Comparison of ENCODE assay signal across 8 cellular contexts in the genomic region with DNA sequence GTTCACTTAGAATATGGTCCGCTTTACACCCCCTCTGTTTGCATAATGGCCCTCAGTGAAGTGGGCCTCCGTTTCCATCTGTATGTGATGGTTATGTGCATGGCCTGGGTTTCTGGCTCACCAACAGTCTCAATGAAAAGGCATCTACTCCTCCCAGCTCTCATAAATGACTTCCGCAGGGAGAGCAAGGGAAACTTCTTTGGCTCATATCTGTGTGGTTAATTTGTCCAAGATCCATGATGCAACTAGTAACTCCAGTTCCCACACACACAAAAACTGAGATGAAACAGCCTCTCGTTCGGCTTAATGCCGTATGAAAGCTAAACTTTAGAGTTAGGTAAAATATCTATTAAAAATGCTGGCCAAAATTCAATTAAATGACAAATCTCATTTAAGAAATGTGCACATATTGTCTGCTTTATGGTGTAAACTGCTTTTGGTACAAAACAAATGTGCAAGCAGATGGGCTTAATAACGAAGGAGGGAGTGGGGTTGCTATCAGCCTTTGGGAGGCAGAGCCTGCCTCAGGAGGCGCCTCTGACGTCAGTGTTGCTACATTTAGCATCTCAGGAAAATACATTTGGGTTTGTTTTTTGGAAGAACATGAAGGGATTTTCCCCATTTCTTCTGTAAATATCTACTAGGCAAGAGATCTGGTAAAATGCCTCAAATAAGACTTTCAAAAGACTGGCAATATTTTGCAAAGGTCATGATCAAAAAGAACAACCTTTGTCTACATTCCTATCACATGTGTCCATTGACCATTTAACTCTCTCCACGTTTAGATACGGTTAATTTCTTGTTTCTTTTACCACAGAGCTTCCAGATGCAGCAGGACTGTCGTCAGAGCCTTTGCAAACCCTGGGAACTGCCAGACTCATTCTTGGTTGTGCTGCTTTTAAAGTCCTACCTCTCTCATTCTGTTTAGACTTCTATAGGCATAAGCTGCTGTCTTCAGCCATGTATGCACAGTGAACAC.
DNase-seq lines count a peak whose midpoint lies in the region; ATAC-seq and TF ChIP-seq lines count a peak whose summit lies in the region.

No MANE protein-coding gene starts in this region.

- peaks cover 22 to 66% (median 38%) of the 10 kb centered on the region in 4 donors for H3K4me1 Mint-ChIP-seq in CD4-positive, alpha-beta memory T cell
- peaks cover 66% of the 10 kb centered on the region for H3K4me1 Mint-ChIP-seq in activated T-helper 1 cell treated with anti-CD3 and anti-CD28 coated beads, Interleukin-12 subunit alpha, Interleukin-12 subunit beta, Interleukin-2, Interleukin-4 antibody, amounts not matched to agents 30 ng/mL and 10 ng/mL and 1 ng/mL, durations not matched to agents 14 hours and 24 hours and 36 hours (ENCODE audit: low read depth)
- peaks cover 25% of the 10 kb centered on the region for H3K4me1 Mint-ChIP-seq in glutamatergic neuron (ENCODE audit: low read depth, unreplicated experiment)

- no peaks in the 10 kb centered on the region for H3K9me3 Mint-ChIP-seq in CD4-positive, alpha-beta memory T cell
- H3K9me3 Mint-ChIP-seq in activated T-helper 1 cell treated with anti-CD3 and anti-CD28 coated beads, Interleukin-12 subunit alpha, Interleukin-12 subunit beta, Interleukin-2, Interleukin-4 antibody, amounts not matched to agents 30 ng/mL and 10 ng/mL and 1 ng/mL, durations not matched to agents 14 hours and 24 hours and 36 hours, result peaks cover 7% of the 10 kb centered on the region
- no peaks in the 10 kb centered on the region for H3K9me3 Mint-ChIP-seq in glutamatergic neuron (ENCODE audit: unreplicated experiment)

- 15% methylated on average over 12 of the region's 12 CpGs for WGBS in prostate gland

- peak overlapping the region in 3 of 8 donors; percentile 3 to 40 (median 15) for H3K4me3 Mint-ChIP-seq in CD4-positive, alpha-beta memory T cell
- H3K4me3 Mint-ChIP-seq in activated T-helper 1 cell treated with anti-CD3 and anti-CD28 coated beads, Interleukin-12 subunit alpha, Interleukin-12 subunit beta, Interleukin-2, Interleukin-4 antibody, amounts not matched to agents 30 ng/mL and 10 ng/mL and 1 ng/mL, durations not matched to agents 14 hours and 24 hours and 36 hours, result peak overlapping the region; percentile 27
- H3K4me3 Mint-ChIP-seq in glutamatergic neuron (ENCODE audit: unreplicated experiment), result peak overlapping the region; percentile 8

- CTCF ChIA-PET in CD4-positive, alpha-beta memory T cell (lab: Charles Lee; ENCODE audit: partially characterized antibody), result interaction anchor here (1.1 to 3.1 kb wide), 4 partner anchors 42 to 128 kb away, joined by 3 to 16 read pairs (median 4); no protein-coding TSS in a partner anchor

- no peak for DNase-seq in CD4-positive, alpha-beta memory T cell
- DNase-seq in activated T-helper 1 cell treated with anti-CD3 and anti-CD28 coated beads, Interleukin-12 subunit alpha, Interleukin-12 subunit beta, Interleukin-2, Interleukin-4 antibody, amounts not matched to agents 30 ng/mL and 10 ng/mL and 1 ng/mL, durations not matched to agents 14 hours and 24 hours and 36 hours (ENCODE audit: low spot score), result no peak
- no peak for DNase-seq in glutamatergic neuron
- DNase-seq in prostate gland (ENCODE audit: low spot score), result peak; percentile 63
- DNase-seq in stimulated activated CD4-positive, alpha-beta T cell treated with anti-CD3 and anti-CD28 coated beads, Interleukin-1b, Interleukin-23, amount 100 ng/mL, for 48 hours, result no peak
- no peak for DNase-seq in NCI-H187 treated with DMSO at 0.1 percent for 48 hours (lab: John Stamatoyannopoulos, UW)
- DNase-seq in activated CD8-positive, alpha-beta memory T cell treated with anti-CD3 and anti-CD28 coated beads for 24 hours, result no peak

- H3K4me3 ChIP-seq in CD4-positive, alpha-beta memory T cell (ENCODE audit: low read length in 2 of 2), result no peak overlapping the region
- no peak overlapping the region for H3K4me3 ChIP-seq in prostate gland

- no peaks in the 10 kb centered on the region for H3K27me3 ChIP-seq in CD4-positive, alpha-beta memory T cell (ENCODE audit: insufficient read depth, low read length)
- no peaks in the 10 kb centered on the region for H3K27me3 ChIP-seq in prostate gland (replicated peaks; ENCODE audit: insufficient read depth)

- H3K36me3 Mint-ChIP-seq in CD4-positive, alpha-beta memory T cell, result no peaks in the 10 kb centered on the region
- H3K36me3 Mint-ChIP-seq in activated T-helper 1 cell treated with anti-CD3 and anti-CD28 coated beads, Interleukin-12 subunit alpha, Interleukin-12 subunit beta, Interleukin-2, Interleukin-4 antibody, amounts not matched to agents 30 ng/mL and 10 ng/mL and 1 ng/mL, durations not matched to agents 14 hours and 24 hours and 36 hours (ENCODE audit: low read depth), result peaks cover 2% of the 10 kb centered on the region
- H3K36me3 Mint-ChIP-seq in glutamatergic neuron (ENCODE audit: unreplicated experiment), result no peaks in the 10 kb centered on the region

- no peaks in the 10 kb centered on the region for H3K27me3 Mint-ChIP-seq in CD4-positive, alpha-beta memory T cell
- H3K27me3 Mint-ChIP-seq in activated T-helper 1 cell treated with anti-CD3 and anti-CD28 coated beads, Interleukin-12 subunit alpha, Interleukin-12 subunit beta, Interleukin-2, Interleukin-4 antibody, amounts not matched to agents 30 ng/mL and 10 ng/mL and 1 ng/mL, durations not matched to agents 14 hours and 24 hours and 36 hours (ENCODE audit: insufficient read depth), result peaks cover 7% of the 10 kb centered on the region
- no peaks in the 10 kb centered on the region for H3K27me3 Mint-ChIP-seq in glutamatergic neuron (ENCODE audit: unreplicated experiment)

- no peak overlapping the region for H3K27ac ChIP-seq in CD4-positive, alpha-beta memory T cell (ENCODE audit: low read depth, low read length)
- peak overlapping the region; percentile 73 to 75 for H3K27ac ChIP-seq in prostate gland

- POLR2A ChIA-PET in CD4-positive, alpha-beta memory T cell (lab: Charles Lee; ENCODE audit: partially characterized antibody), result interaction anchor here (1.2 to 1.5 kb wide), 2 partner anchors 19 to 64 kb away, joined by 3 read pairs; no protein-coding TSS in a partner anchor

- no peaks in the 10 kb centered on the region for H3K36me3 ChIP-seq in CD4-positive, alpha-beta memory T cell (ENCODE audit: insufficient read depth, low read length)
- no peaks in the 10 kb centered on the region for H3K36me3 ChIP-seq in prostate gland

- no peak for TF ChIP-seq POLR2A in prostate gland (IDR thresholded peaks at IDR 0.05)

- TF ChIP-seq CTCF in glutamatergic neuron (IDR thresholded peaks at IDR 0.05; ENCODE audit: partially characterized antibody, unreplicated experiment) (no peak), prostate gland (IDR thresholded peaks at IDR 0.05) (peak in 1 of 4 experiments; percentile 3)

- intact Hi-C loops in CD4-positive, alpha-beta memory T cell (cut with micrococcal nuclease), result loop anchor here (5.0 kb wide), 3 partner anchors 37 to 388 kb away; no protein-coding TSS in a partner anchor
- intact Hi-C loops in activated T-helper 1 cell treated with anti-CD3 and anti-CD28 coated beads, Interleukin-12 subunit alpha, Interleukin-12 subunit beta, Interleukin-2, Interleukin-4 antibody, amounts not matched to agents 30 ng/mL and 10 ng/mL and 1 ng/mL, durations not matched to agents 14 hours and 24 hours and 36 hours (cut with micrococcal nuclease), result loop anchor here (5.0 to 10.0 kb wide), 3 partner anchors 112 to 430 kb away; no protein-coding TSS in a partner anchor
- intact Hi-C loops in prostate gland (cut with DNase I), result loop anchor here (5.0 kb wide), 2 partner anchors 62 to 127 kb away; no protein-coding TSS in a partner anchor

- no peaks in the 10 kb centered on the region for H3K9me3 ChIP-seq in CD4-positive, alpha-beta memory T cell (ENCODE audit: control insufficient read depth in 1 of 2, low read length in 2 of 2)
- no peaks in the 10 kb centered on the region for H3K9me3 ChIP-seq in prostate gland

- peak overlapping the region in 5 of 7 donors; percentile 3 to 24 (median 7) for H3K27ac Mint-ChIP-seq in CD4-positive, alpha-beta memory T cell
- H3K27ac Mint-ChIP-seq in activated T-helper 1 cell treated with anti-CD3 and anti-CD28 coated beads, Interleukin-12 subunit alpha, Interleukin-12 subunit beta, Interleukin-2, Interleukin-4 antibody, amounts not matched to agents 30 ng/mL and 10 ng/mL and 1 ng/mL, durations not matched to agents 14 hours and 24 hours and 36 hours, result peak overlapping the region; percentile 36
- no peak overlapping the region for H3K27ac Mint-ChIP-seq in glutamatergic neuron (ENCODE audit: unreplicated experiment)

- H3K4me1 ChIP-seq in CD4-positive, alpha-beta memory T cell (ENCODE audit: insufficient read depth, low read length), result peaks cover 37% of the 10 kb centered on the region
- peaks cover 10% of the 10 kb centered on the region for H3K4me1 ChIP-seq in prostate gland (replicated peaks)

- ATAC-seq in HG03280 (IDR thresholded peaks at IDR 0.05; ENCODE audit: unreplicated experiment), result no peak
